ENCODE assay signal across 9 cellular contexts in genomic region chr13:113928701-113929627, GRCh38. TPM values are rescaled to one million over a fixed set of nuclear protein-coding genes. Genes with fewer than 3 reads are reported as not detected.
DNase-seq lines count a peak whose midpoint lies in the region; ATAC-seq, FAIRE-seq and TF ChIP-seq lines count a peak whose summit lies in the region.
"Had no signal": no experiment of that assay in that cellular context is flagged by ENCODE, and none has a peak within 500 bp of the region (broad histone marks: within the 10 kb centered on the region; RNA-seq: fewer than 3 reads in every experiment).

No MANE protein-coding gene starts in this region.

- FAIRE-seq in kidney (lab: Jason Lieb, UNC): no peak

- H3K27ac ChIP-seq in HCT116 (ENCODE audit: low read depth, low read length) (no peak overlapping the region), kidney (ENCODE audit: low read depth in 2 of 2, low read length in 2 of 2) (no peak overlapping the region)

- no peak overlapping the region for H2AFZ ChIP-seq in HCT116 (ENCODE audit: low read depth, low read length, poor library complexity, severe bottlenecking)

- intact Hi-C loops in HCT116 (cut with micrococcal nuclease): no loop called here
- intact Hi-C loops in kidney (cut with DNase I): no loop called here

- no peaks in the 10 kb centered on the region for H3K79me2 ChIP-seq in HCT116 (ENCODE audit: insufficient read depth, low read length)

- RAD21 ChIA-PET in HCT116 (lab: Charles Lee; ENCODE audit: low non-redundant PET in 1 of 2, low total read pairs in 2 of 2, uncharacterized antibody in 2 of 2, unreplicated experiment in 2 of 2): no interaction called here

- TF ChIP-seq RAD21 in HCT116 (IDR thresholded peaks at IDR 0.05; ENCODE audit: low read depth): no peak

- no TSS peak for BruUV-seq in HCT116 (replicated peaks; lab: Mats Ljungman, UMichigan)

- H3K4me2 ChIP-seq in HCT116 (ENCODE audit: low read length): no peak overlapping the region

- ATAC-seq in HCT116 (0 out of 2 replicates have a peak, but pooled peaks have one; percentile 30), GM18520 (IDR thresholded peaks at IDR 0.05; ENCODE audit: unreplicated experiment) (no peak), HG02642 (IDR thresholded peaks at IDR 0.05; ENCODE audit: poor library complexity, unreplicated experiment) (no peak), GM21381 (IDR thresholded peaks at IDR 0.05; ENCODE audit: unreplicated experiment) (no peak)

- TF ChIP-seq CTCF in HCT116 (IDR thresholded peaks at IDR 0.05 in 2 of 3, conservative IDR thresholded peaks at IDR 0.05 in 1 of 3; ENCODE audit: borderline replicate concordance in 1 of 3, insufficient read depth in 1 of 3, low read depth in 2 of 3, low read length in 2 of 3): no peak
- TF ChIP-seq CTCF in kidney (IDR thresholded peaks at IDR 0.05; ENCODE audit: borderline replicate concordance, extremely low read depth, insufficient read depth): no peak

- no peaks in the 10 kb centered on the region for H3K27me3 ChIP-seq in HCT116 (ENCODE audit: insufficient read depth, low read length)

- CTCF ChIA-PET in HCT116 (lab: Charles Lee): no interaction called here

- POLR2A ChIA-PET in HCT116 (lab: Charles Lee): no interaction called here

- no peaks in the 10 kb centered on the region for H3K9me2 ChIP-seq in HCT116 (ENCODE audit: insufficient read depth)

- H3K9me3 ChIP-seq in HCT116 (ENCODE audit: control insufficient read depth in 1 of 2, insufficient read depth in 1 of 2, low read depth in 1 of 2, low read length in 2 of 2): no peaks in the 10 kb centered on the region
- H3K9me3 ChIP-seq in kidney (ENCODE audit: control insufficient read depth in 1 of 2, low read length in 2 of 2): no peaks in the 10 kb centered on the region

- H3K4me1 ChIP-seq in HCT116 (ENCODE audit: control insufficient read depth in 1 of 2, insufficient read depth in 2 of 2, low read length in 2 of 2) (no peaks in the 10 kb centered on the region), kidney (ENCODE audit: control insufficient read depth in 1 of 2, insufficient read depth in 1 of 2, low read depth in 1 of 2, low read length in 2 of 2) (peaks cover 0 to 10% of the 10 kb centered on the region in 2 donors)

- no peaks in the 10 kb centered on the region for H3K36me3 ChIP-seq in HCT116 (ENCODE audit: control insufficient read depth in 1 of 2, insufficient read depth in 2 of 2, low read length in 2 of 2)
- H3K36me3 ChIP-seq in kidney (ENCODE audit: control insufficient read depth in 1 of 2, insufficient read depth in 2 of 2, low read length in 2 of 2): no peaks in the 10 kb centered on the region

- DNase-seq in HCT116 (ENCODE audit: low read depth, low spot score): no peak
- DNase-seq in cerebellar cortex (ENCODE audit: low spot score): peak; percentile 70
- DNase-seq in kidney: peak; percentile 78
- peak; percentile 87 for DNase-seq in stromal cell of bone marrow (ENCODE audit: low read depth)
- no peak for DNase-seq in activated CD4-positive, alpha-beta T cell treated with anti-CD3 and anti-CD28 coated beads, Interleukin-2, amount 50 U/mL, for 4 hours
- DNase-seq: NCI-H748 treated with DMSO at 0.1 percent for 48 hours had no signal

- no peak overlapping the region for H3K4me3 ChIP-seq in HCT116 (replicated peaks in 1 of 2; ENCODE audit: low read depth in 1 of 2, low read length in 2 of 2)
- H3K4me3 ChIP-seq in kidney (ENCODE audit: low read length in 2 of 2): no peak overlapping the region

- TF ChIP-seq POLR2A in HCT116 (IDR thresholded peaks at IDR 0.05; ENCODE audit: borderline replicate concordance, extremely low read depth, insufficient read depth, insufficient read length): no peak

- H3K9ac ChIP-seq in HCT116 (ENCODE audit: low read length): no peak overlapping the region
- no peak overlapping the region for H3K9ac ChIP-seq in kidney (ENCODE audit: low read length in 2 of 2)

- H4K20me1 ChIP-seq in HCT116 (ENCODE audit: insufficient read depth): no peaks in the 10 kb centered on the region

TF ChIP-seq in HCT116, 20 proteins besides CTCF, POLR2A, EP300 and RAD21:
- TF ChIP-seq SP1 (IDR thresholded peaks at IDR 0.05; ENCODE audit: low read depth) (no peak), ELF1 (IDR thresholded peaks at IDR 0.05; ENCODE audit: borderline replicate concordance, low read depth) (no peak), POLR2AphosphoS5 (IDR thresholded peaks at IDR 0.05; ENCODE audit: low read depth, low read length) (no peak), JUND (IDR thresholded peaks at IDR 0.05) (no peak), TCF7L2 (IDR thresholded peaks at IDR 0.05; ENCODE audit: borderline replicate concordance, extremely low read depth, insufficient read depth, insufficient read length) (no peak), YY1 (IDR thresholded peaks at IDR 0.05; ENCODE audit: extremely low read depth, insufficient replicate concordance, low read depth, low read length) (no peak), ZNF274 (IDR thresholded peaks at IDR 0.05; ENCODE audit: low read depth, low read length) (no peak), SRF (IDR thresholded peaks at IDR 0.05; ENCODE audit: low read depth) (no peak), ZBTB33 (IDR thresholded peaks at IDR 0.05; ENCODE audit: extremely low read depth, insufficient replicate concordance, low read length) (no peak), ZFX (IDR thresholded peaks at IDR 0.05) (no peak), REST (IDR thresholded peaks at IDR 0.05; ENCODE audit: low read depth) (no peak)

RNA-seq across cellular contexts. Expression of gene C13orf46, which starts 44.9 kb away (rescaled TPM):
- total RNA-seq in HCT116 (2021; ENCODE audit: unreplicated experiment) (0.93 TPM), kidney (1.1 TPM)
- 0.32 and 0.34 TPM in 2 replicates for polyA plus RNA-seq in HCT116 (2012)
- not detected for polyA plus RNA-seq in kidney (ENCODE audit: insufficient read depth, low read depth, low replicate concordance)

Comparison
In these comparisons a context has a peak if more than half of its experiments do, and no peak if none do; other contexts are left out.
1. DNase-seq: peak in cerebellar cortex (single experiment), kidney (single experiment) and stromal cell of bone marrow (single experiment); none in HCT116 (single experiment) and activated CD4-positive, alpha-beta T cell treated with anti-CD3 and anti-CD28 coated beads, Interleukin-2, amount 50 U/mL, for 4 hours (0 of 2).